8 cellular contexts compared by ENCODE assay signal in the genomic region with DNA sequence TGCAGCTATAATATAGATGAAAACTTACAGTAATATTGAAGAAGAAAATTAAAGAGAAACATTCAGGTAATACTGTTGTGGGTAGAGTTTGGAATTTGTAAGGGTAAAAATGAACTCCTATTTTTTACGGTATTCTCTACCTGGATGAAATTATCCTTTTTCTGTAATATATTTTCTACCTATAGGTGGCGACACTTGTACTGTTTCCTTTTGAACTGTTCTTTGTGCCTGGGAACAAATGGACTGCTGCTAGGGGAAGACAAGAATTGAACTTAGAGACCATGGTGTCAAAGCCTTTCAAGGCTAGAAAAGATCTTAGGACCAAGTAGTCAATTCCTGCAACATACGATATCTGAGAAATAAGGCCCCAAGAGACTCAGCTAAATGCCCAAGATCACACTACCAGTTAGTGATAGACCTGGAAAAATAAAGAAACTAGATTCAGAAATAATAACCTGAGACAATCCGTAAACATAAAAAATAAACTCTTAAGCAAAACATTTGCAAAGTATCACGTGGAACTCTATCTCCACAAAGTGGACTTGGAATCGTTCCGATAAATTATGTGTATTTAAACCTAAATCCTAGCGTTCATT.
DNase-seq lines count a peak whose midpoint lies in the region; ATAC-seq and TF ChIP-seq lines count a peak whose summit lies in the region.

No MANE protein-coding gene starts in this region.

- CTCF ChIA-PET in GM10248 (lab: Yijun Ruan, JAX), result interaction anchor here (0.7 to 2.9 kb wide), 16 partner anchors 9 to 447 kb away, joined by 3 to 17 read pairs (median 3); a partner anchor contains a TSS
- CTCF ChIA-PET in WTC11 (lab: Charles Lee), result interaction anchor here (1.4 kb wide), 1 partner anchor 398 kb away, joined by 4 read pairs; no protein-coding TSS in a partner anchor

- no peaks in the 10 kb centered on the region for H3K9me3 Mint-ChIP-seq in WTC11

- H3K36me3 Mint-ChIP-seq in WTC11, result no peaks in the 10 kb centered on the region

- POLR2A ChIA-PET in GM10248 (lab: Yijun Ruan, JAX) (no interaction called here), WTC11 (lab: Charles Lee) (no interaction called here)

- no peak overlapping the region for H3K27ac Mint-ChIP-seq in WTC11

- 0 out of 2 replicates have a peak, but pooled peaks cover 8% of the 10 kb centered on the region for H3K27me3 Mint-ChIP-seq in WTC11 (ENCODE audit: low read depth)

- ATAC-seq in WTC11 (peak; percentile 24; the same call in 1 of the 2 replicates), GM19328 (IDR thresholded peaks at IDR 0.05; ENCODE audit: unreplicated experiment) (no peak), HG02852 (IDR thresholded peaks at IDR 0.05; ENCODE audit: unreplicated experiment) (no peak)

- TF ChIP-seq CTCF in GM10248 (IDR thresholded peaks at IDR 0.05; ENCODE audit: control extremely low read depth, extremely low read depth, low read depth, missing control alignments), result peak; percentile 25
- TF ChIP-seq CTCF in WTC11 (IDR thresholded peaks at IDR 0.05), result peak; percentile 57

- no peak overlapping the region for H3K4me3 Mint-ChIP-seq in WTC11

- peaks cover 9% of the 10 kb centered on the region for H3K4me1 Mint-ChIP-seq in WTC11

- DNase-seq in GM10248 (ENCODE audit: extremely low spot score), result peak; percentile 12
- DNase-seq in HS-5 (ENCODE audit: low read depth), result peak; percentile 15
- no peak for DNase-seq in WTC11 (ENCODE audit: low spot score)
- peak; percentile 33 for DNase-seq in medulla oblongata (ENCODE audit: extremely low spot score)
- no peak for DNase-seq in activated CD4-positive, alpha-beta T cell treated with anti-CD3 and anti-CD28 coated beads for 48 hours
- no peak for DNase-seq in stimulated activated CD4-positive, alpha-beta T cell treated with anti-CD3 and anti-CD28 coated beads, Interleukin-2, amount 100 ng/mL, for 48 hours

TF ChIP-seq in WTC11, 78 proteins besides CTCF, POLR2A, EP300 and RAD21 (continues in another document):
- TF ChIP-seq EMX1 (CRISPR knock-in tag; IDR thresholded peaks at IDR 0.05) (no peak), TP53 (CRISPR knock-in tag; IDR thresholded peaks at IDR 0.05) (no peak), ZNF416 (CRISPR knock-in tag; IDR thresholded peaks at IDR 0.05) (no peak), ATF1 (CRISPR knock-in tag; IDR thresholded peaks at IDR 0.05) (no peak)
- TF ChIP-seq, protein P1, sequence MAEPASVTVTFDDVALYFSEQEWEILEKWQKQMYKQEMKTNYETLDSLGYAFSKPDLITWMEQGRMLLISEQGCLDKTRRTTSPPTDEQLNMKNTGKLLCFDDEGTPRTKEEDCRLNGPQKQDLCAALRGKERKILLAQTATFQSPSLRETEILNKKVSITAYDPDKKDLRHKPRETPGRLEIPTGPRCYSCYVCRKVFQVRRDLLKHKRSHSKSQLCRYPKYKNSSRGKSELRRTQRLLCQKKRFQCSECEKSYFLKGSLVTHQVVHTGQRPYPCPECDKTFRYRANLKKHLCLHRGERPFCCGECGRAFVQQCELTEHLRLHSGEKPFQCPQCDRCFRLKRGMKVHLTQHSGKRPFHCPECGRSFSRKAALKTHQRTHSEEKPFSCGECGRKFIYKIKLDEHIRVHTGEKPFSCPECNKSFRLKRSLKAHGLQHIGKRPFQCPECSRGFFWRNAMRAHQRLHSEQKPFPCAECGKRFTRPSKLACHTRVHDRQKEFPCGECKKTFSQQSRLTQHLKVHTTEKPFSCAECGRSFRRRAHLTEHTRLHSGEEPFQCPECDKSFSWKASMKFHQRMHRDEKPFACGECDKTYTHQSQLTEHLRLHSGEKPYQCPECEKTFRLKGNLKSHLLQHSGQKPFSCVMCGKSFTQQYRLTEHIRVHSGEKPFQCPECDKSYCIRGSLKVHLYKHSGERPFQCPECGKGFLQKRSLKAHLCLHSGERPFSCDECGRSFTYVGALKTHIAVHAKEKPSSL (CRISPR knock-in tag; conservative IDR thresholded peaks at IDR 0.05), result no peak
- TF ChIP-seq, protein P2, sequence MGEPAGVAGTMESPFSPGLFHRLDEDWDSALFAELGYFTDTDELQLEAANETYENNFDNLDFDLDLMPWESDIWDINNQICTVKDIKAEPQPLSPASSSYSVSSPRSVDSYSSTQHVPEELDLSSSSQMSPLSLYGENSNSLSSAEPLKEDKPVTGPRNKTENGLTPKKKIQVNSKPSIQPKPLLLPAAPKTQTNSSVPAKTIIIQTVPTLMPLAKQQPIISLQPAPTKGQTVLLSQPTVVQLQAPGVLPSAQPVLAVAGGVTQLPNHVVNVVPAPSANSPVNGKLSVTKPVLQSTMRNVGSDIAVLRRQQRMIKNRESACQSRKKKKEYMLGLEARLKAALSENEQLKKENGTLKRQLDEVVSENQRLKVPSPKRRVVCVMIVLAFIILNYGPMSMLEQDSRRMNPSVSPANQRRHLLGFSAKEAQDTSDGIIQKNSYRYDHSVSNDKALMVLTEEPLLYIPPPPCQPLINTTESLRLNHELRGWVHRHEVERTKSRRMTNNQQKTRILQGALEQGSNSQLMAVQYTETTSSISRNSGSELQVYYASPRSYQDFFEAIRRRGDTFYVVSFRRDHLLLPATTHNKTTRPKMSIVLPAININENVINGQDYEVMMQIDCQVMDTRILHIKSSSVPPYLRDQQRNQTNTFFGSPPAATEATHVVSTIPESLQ (CRISPR knock-in tag; IDR thresholded peaks at IDR 0.05), result no peak
- TF ChIP-seq, protein P3, sequence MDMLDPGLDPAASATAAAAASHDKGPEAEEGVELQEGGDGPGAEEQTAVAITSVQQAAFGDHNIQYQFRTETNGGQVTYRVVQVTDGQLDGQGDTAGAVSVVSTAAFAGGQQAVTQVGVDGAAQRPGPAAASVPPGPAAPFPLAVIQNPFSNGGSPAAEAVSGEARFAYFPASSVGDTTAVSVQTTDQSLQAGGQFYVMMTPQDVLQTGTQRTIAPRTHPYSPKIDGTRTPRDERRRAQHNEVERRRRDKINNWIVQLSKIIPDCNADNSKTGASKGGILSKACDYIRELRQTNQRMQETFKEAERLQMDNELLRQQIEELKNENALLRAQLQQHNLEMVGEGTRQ (CRISPR knock-in tag; IDR thresholded peaks at IDR 0.05), result no peak
- TF ChIP-seq, protein P4, sequence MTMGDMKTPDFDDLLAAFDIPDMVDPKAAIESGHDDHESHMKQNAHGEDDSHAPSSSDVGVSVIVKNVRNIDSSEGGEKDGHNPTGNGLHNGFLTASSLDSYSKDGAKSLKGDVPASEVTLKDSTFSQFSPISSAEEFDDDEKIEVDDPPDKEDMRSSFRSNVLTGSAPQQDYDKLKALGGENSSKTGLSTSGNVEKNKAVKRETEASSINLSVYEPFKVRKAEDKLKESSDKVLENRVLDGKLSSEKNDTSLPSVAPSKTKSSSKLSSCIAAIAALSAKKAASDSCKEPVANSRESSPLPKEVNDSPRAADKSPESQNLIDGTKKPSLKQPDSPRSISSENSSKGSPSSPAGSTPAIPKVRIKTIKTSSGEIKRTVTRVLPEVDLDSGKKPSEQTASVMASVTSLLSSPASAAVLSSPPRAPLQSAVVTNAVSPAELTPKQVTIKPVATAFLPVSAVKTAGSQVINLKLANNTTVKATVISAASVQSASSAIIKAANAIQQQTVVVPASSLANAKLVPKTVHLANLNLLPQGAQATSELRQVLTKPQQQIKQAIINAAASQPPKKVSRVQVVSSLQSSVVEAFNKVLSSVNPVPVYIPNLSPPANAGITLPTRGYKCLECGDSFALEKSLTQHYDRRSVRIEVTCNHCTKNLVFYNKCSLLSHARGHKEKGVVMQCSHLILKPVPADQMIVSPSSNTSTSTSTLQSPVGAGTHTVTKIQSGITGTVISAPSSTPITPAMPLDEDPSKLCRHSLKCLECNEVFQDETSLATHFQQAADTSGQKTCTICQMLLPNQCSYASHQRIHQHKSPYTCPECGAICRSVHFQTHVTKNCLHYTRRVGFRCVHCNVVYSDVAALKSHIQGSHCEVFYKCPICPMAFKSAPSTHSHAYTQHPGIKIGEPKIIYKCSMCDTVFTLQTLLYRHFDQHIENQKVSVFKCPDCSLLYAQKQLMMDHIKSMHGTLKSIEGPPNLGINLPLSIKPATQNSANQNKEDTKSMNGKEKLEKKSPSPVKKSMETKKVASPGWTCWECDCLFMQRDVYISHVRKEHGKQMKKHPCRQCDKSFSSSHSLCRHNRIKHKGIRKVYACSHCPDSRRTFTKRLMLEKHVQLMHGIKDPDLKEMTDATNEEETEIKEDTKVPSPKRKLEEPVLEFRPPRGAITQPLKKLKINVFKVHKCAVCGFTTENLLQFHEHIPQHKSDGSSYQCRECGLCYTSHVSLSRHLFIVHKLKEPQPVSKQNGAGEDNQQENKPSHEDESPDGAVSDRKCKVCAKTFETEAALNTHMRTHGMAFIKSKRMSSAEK (CRISPR knock-in tag; IDR thresholded peaks at IDR 0.05; ENCODE audit: borderline replicate concordance), result no peak
- TF ChIP-seq, protein P5, sequence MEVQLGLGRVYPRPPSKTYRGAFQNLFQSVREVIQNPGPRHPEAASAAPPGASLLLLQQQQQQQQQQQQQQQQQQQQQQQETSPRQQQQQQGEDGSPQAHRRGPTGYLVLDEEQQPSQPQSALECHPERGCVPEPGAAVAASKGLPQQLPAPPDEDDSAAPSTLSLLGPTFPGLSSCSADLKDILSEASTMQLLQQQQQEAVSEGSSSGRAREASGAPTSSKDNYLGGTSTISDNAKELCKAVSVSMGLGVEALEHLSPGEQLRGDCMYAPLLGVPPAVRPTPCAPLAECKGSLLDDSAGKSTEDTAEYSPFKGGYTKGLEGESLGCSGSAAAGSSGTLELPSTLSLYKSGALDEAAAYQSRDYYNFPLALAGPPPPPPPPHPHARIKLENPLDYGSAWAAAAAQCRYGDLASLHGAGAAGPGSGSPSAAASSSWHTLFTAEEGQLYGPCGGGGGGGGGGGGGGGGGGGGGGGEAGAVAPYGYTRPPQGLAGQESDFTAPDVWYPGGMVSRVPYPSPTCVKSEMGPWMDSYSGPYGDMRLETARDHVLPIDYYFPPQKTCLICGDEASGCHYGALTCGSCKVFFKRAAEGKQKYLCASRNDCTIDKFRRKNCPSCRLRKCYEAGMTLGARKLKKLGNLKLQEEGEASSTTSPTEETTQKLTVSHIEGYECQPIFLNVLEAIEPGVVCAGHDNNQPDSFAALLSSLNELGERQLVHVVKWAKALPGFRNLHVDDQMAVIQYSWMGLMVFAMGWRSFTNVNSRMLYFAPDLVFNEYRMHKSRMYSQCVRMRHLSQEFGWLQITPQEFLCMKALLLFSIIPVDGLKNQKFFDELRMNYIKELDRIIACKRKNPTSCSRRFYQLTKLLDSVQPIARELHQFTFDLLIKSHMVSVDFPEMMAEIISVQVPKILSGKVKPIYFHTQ (CRISPR knock-in tag; IDR thresholded peaks at IDR 0.05), result no peak

Comparison
In these comparisons a context has a peak if more than half of its experiments do, and no peak if none do; other contexts are left out.
1. DNase-seq: peak in GM10248 (single experiment), HS-5 (single experiment) and medulla oblongata (single experiment); none in WTC11 (single experiment), activated CD4-positive, alpha-beta T cell treated with anti-CD3 and anti-CD28 coated beads for 48 hours (single experiment) and stimulated activated CD4-positive, alpha-beta T cell treated with anti-CD3 and anti-CD28 coated beads, Interleukin-2, amount 100 ng/mL, for 48 hours (0 of 2).